Comparison of ENCODE assay signal across 1 cellular context in genomic region chr11:69127091-69127850, GRCh38.
TF ChIP-seq lines count a peak whose summit lies in the region.

No MANE protein-coding gene starts in this region.

TF ChIP-seq in WTC11, 78 proteins besides CTCF, POLR2A, EP300 and RAD21 (continued from another document):
- no peak for TF ChIP-seq STAT6 (CRISPR knock-in tag; conservative IDR thresholded peaks at IDR 0.05; ENCODE audit: low read depth)
- TF ChIP-seq NFATC4 (CRISPR knock-in tag; IDR thresholded peaks at IDR 0.05) = no peak
- no peak for TF ChIP-seq OVOL2 (CRISPR knock-in tag; IDR thresholded peaks at IDR 0.05; ENCODE audit: borderline replicate concordance)
- no peak for TF ChIP-seq E2F5 (CRISPR knock-in tag; IDR thresholded peaks at IDR 0.05)
- TF ChIP-seq ZNF396 (CRISPR knock-in tag; IDR thresholded peaks at IDR 0.05; ENCODE audit: borderline replicate concordance) = no peak
